In the genomic region with DNA sequence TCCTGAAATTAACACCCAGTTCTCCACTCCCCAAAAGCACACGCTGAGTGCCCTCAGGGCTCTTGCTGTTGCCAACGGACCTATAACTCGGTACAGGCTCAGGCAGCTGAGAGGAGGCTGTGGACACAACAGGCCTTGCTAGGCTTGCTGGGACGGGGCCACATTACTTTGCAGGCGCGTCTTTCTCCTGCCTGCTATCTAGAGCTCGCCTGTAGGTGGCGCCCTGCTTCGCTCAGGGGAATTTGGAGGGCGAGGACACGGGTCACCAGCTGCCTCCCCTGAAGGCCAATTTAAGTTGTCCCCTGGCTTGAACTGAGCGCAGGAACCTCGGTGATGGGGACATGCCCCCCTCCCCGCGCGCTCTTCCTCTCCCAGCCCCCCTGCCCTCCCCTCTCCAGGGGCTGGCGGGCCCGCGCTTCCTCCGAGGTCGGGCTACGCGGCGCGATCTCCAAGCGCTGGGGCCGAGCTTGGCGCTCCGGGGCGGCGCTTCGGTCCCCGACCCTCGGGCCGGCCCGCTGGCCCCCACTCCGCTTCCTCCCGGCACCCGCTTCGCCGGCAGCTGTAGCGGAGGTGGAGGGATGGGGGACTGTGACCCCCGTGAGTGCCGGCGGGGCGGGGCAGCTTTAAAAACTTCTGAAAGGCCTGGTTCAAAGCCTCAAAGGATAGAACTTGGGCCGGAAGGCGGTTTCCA, we compare ENCODE assay signal across 1 cellular context.
A peak's percentile ranks its signal among the peaks of the same experiment; 100 is the strongest.
TF ChIP-seq lines count a peak whose summit lies in the region.

No MANE protein-coding gene starts in this region.

TF ChIP-seq in HepG2, 621 proteins besides CTCF, POLR2A, EP300 and RAD21 (continued from another document and continues in another):
- TF ChIP-seq, protein P1, sequence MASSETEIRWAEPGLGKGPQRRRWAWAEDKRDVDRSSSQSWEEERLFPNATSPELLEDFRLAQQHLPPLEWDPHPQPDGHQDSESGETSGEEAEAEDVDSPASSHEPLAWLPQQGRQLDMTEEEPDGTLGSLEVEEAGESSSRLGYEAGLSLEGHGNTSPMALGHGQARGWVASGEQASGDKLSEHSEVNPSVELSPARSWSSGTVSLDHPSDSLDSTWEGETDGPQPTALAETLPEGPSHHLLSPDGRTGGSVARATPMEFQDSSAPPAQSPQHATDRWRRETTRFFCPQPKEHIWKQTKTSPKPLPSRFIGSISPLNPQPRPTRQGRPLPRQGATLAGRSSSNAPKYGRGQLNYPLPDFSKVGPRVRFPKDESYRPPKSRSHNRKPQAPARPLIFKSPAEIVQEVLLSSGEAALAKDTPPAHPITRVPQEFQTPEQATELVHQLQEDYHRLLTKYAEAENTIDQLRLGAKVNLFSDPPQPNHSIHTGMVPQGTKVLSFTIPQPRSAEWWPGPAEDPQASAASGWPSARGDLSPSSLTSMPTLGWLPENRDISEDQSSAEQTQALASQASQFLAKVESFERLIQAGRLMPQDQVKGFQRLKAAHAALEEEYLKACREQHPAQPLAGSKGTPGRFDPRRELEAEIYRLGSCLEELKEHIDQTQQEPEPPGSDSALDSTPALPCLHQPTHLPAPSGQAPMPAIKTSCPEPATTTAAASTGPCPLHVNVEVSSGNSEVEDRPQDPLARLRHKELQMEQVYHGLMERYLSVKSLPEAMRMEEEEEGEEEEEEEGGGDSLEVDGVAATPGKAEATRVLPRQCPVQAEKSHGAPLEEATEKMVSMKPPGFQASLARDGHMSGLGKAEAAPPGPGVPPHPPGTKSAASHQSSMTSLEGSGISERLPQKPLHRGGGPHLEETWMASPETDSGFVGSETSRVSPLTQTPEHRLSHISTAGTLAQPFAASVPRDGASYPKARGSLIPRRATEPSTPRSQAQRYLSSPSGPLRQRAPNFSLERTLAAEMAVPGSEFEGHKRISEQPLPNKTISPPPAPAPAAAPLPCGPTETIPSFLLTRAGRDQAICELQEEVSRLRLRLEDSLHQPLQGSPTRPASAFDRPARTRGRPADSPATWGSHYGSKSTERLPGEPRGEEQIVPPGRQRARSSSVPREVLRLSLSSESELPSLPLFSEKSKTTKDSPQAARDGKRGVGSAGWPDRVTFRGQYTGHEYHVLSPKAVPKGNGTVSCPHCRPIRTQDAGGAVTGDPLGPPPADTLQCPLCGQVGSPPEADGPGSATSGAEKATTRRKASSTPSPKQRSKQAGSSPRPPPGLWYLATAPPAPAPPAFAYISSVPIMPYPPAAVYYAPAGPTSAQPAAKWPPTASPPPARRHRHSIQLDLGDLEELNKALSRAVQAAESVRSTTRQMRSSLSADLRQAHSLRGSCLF (CRISPR knock-in tag; IDR thresholded peaks at IDR 0.05; ENCODE audit: borderline replicate concordance), result no peak
- TF ChIP-seq HOXA3 (CRISPR knock-in tag; IDR thresholded peaks at IDR 0.05), result no peak
- TF ChIP-seq MBD4 (IDR thresholded peaks at IDR 0.05; ENCODE audit: borderline replicate concordance, low read length), result no peak
- 0 out of 2 replicates have a peak, but pooled peaks have one; percentile 65 for TF ChIP-seq ZNF607 (CRISPR knock-in tag; IDR thresholded peaks at IDR 0.05; ENCODE audit: borderline replicate concordance)
- TF ChIP-seq, protein P2, sequence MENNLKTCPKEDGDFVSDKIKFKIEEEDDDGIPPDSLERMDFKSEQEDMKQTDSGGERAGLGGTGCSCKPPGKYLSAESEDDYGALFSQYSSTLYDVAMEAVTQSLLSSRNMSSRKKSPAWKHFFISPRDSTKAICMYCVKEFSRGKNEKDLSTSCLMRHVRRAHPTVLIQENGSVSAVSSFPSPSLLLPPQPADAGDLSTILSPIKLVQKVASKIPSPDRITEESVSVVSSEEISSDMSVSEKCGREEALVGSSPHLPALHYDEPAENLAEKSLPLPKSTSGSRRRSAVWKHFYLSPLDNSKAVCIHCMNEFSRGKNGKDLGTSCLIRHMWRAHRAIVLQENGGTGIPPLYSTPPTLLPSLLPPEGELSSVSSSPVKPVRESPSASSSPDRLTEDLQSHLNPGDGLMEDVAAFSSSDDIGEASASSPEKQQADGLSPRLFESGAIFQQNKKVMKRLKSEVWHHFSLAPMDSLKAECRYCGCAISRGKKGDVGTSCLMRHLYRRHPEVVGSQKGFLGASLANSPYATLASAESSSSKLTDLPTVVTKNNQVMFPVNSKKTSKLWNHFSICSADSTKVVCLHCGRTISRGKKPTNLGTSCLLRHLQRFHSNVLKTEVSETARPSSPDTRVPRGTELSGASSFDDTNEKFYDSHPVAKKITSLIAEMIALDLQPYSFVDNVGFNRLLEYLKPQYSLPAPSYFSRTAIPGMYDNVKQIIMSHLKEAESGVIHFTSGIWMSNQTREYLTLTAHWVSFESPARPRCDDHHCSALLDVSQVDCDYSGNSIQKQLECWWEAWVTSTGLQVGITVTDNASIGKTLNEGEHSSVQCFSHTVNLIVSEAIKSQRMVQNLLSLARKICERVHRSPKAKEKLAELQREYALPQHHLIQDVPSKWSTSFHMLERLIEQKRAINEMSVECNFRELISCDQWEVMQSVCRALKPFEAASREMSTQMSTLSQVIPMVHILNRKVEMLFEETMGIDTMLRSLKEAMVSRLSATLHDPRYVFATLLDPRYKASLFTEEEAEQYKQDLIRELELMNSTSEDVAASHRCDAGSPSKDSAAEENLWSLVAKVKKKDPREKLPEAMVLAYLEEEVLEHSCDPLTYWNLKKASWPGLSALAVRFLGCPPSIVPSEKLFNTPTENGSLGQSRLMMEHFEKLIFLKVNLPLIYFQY (CRISPR knock-in tag; IDR thresholded peaks at IDR 0.05; ENCODE audit: borderline replicate concordance), result peak; percentile 71; the same call in 1 of the 2 replicates
- TF ChIP-seq TCF12 (IDR thresholded peaks at IDR 0.05), result no peak
- 0 out of 2 replicates have a peak, but pooled peaks have one; percentile 60 for TF ChIP-seq TCF12 (CRISPR knock-in tag; IDR thresholded peaks at IDR 0.05)
- 0 out of 2 replicates have a peak, but pooled peaks have one; percentile 32 for TF ChIP-seq ZNF816 (CRISPR knock-in tag; IDR thresholded peaks at IDR 0.05; ENCODE audit: borderline replicate concordance)
- TF ChIP-seq, protein P3, sequence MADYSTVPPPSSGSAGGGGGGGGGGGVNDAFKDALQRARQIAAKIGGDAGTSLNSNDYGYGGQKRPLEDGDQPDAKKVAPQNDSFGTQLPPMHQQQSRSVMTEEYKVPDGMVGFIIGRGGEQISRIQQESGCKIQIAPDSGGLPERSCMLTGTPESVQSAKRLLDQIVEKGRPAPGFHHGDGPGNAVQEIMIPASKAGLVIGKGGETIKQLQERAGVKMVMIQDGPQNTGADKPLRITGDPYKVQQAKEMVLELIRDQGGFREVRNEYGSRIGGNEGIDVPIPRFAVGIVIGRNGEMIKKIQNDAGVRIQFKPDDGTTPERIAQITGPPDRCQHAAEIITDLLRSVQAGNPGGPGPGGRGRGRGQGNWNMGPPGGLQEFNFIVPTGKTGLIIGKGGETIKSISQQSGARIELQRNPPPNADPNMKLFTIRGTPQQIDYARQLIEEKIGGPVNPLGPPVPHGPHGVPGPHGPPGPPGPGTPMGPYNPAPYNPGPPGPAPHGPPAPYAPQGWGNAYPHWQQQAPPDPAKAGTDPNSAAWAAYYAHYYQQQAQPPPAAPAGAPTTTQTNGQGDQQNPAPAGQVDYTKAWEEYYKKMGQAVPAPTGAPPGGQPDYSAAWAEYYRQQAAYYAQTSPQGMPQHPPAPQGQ (CRISPR knock-in tag; IDR thresholded peaks at IDR 0.05; ENCODE audit: borderline replicate concordance), result no peak
- TF ChIP-seq ZNF224 (CRISPR knock-in tag; IDR thresholded peaks at IDR 0.05), result 0 out of 2 replicates have a peak, but pooled peaks have one; percentile 66
- peak; percentile 28; the same call in 1 of the 2 replicates for TF ChIP-seq ARHGAP35 (CRISPR knock-in tag; IDR thresholded peaks at IDR 0.05; ENCODE audit: borderline replicate concordance)
- peak; percentile 47; the same call in 1 of the 2 replicates for TF ChIP-seq ADNP (CRISPR knock-in tag; IDR thresholded peaks at IDR 0.05)
- TF ChIP-seq NRL (CRISPR knock-in tag; IDR thresholded peaks at IDR 0.05; ENCODE audit: borderline replicate concordance), result 0 out of 2 replicates have a peak, but pooled peaks have one; percentile 63
- TF ChIP-seq SRSF4 (IDR thresholded peaks at IDR 0.05; ENCODE audit: low read depth, low read length, poor library complexity, severe bottlenecking), result no peak
- no peak; the same call in 1 of the 2 replicates for TF ChIP-seq RXRB (CRISPR knock-in tag; IDR thresholded peaks at IDR 0.05; ENCODE audit: borderline replicate concordance)
- TF ChIP-seq, protein P4, sequence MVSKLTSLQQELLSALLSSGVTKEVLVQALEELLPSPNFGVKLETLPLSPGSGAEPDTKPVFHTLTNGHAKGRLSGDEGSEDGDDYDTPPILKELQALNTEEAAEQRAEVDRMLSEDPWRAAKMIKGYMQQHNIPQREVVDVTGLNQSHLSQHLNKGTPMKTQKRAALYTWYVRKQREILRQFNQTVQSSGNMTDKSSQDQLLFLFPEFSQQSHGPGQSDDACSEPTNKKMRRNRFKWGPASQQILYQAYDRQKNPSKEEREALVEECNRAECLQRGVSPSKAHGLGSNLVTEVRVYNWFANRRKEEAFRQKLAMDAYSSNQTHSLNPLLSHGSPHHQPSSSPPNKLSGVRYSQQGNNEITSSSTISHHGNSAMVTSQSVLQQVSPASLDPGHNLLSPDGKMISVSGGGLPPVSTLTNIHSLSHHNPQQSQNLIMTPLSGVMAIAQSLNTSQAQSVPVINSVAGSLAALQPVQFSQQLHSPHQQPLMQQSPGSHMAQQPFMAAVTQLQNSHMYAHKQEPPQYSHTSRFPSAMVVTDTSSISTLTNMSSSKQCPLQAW (CRISPR knock-in tag; IDR thresholded peaks at IDR 0.05), result 0 out of 2 replicates have a peak, but pooled peaks have one; percentile 24
- peak; percentile 61; the same call in 1 of the 2 replicates for TF ChIP-seq ZBTB38 (CRISPR knock-in tag; IDR thresholded peaks at IDR 0.05)
- peak in 1 of 2 experiments; percentile 65; a peak in 1 of 4 replicates for TF ChIP-seq KLF16 (CRISPR knock-in tag; IDR thresholded peaks at IDR 0.05)
- no peak for TF ChIP-seq ZNF761 (CRISPR knock-in tag; conservative IDR thresholded peaks at IDR 0.05)
- peak; percentile 20; the same call in 1 of the 2 replicates for TF ChIP-seq ZNF652 (CRISPR knock-in tag; IDR thresholded peaks at IDR 0.05; ENCODE audit: borderline replicate concordance, low read depth)
- TF ChIP-seq KDM2A (CRISPR knock-in tag; IDR thresholded peaks at IDR 0.05; ENCODE audit: borderline replicate concordance, low read depth), result peak; percentile 94
- no peak for TF ChIP-seq ISL2 (CRISPR knock-in tag; IDR thresholded peaks at IDR 0.05)
- TF ChIP-seq ZNF205 (CRISPR knock-in tag; IDR thresholded peaks at IDR 0.05), result peak; percentile 76; the same call in 1 of the 2 replicates
- TF ChIP-seq ZNF724P (CRISPR knock-in tag; IDR thresholded peaks at IDR 0.05; ENCODE audit: borderline replicate concordance), result no peak
- TF ChIP-seq ZNF614 (CRISPR knock-in tag; IDR thresholded peaks at IDR 0.05; ENCODE audit: borderline replicate concordance), result no peak
- peak; percentile 93 for TF ChIP-seq ZNF121 (CRISPR knock-in tag; IDR thresholded peaks at IDR 0.05)
- 0 out of 2 replicates have a peak, but pooled peaks have one; percentile 57 for TF ChIP-seq ZNF230 (CRISPR knock-in tag; IDR thresholded peaks at IDR 0.05)
- TF ChIP-seq, protein P5, sequence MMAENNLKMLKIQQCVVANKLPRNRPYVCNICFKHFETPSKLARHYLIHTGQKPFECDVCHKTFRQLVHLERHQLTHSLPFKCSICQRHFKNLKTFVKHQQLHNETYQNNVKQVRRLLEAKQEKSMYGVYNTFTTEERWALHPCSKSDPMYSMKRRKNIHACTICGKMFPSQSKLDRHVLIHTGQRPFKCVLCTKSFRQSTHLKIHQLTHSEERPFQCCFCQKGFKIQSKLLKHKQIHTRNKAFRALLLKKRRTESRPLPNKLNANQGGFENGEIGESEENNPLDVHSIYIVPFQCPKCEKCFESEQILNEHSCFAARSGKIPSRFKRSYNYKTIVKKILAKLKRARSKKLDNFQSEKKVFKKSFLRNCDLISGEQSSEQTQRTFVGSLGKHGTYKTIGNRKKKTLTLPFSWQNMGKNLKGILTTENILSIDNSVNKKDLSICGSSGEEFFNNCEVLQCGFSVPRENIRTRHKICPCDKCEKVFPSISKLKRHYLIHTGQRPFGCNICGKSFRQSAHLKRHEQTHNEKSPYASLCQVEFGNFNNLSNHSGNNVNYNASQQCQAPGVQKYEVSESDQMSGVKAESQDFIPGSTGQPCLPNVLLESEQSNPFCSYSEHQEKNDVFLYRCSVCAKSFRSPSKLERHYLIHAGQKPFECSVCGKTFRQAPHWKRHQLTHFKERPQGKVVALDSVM (CRISPR knock-in tag; IDR thresholded peaks at IDR 0.05), result peak; percentile 94
- TF ChIP-seq, protein P6, sequence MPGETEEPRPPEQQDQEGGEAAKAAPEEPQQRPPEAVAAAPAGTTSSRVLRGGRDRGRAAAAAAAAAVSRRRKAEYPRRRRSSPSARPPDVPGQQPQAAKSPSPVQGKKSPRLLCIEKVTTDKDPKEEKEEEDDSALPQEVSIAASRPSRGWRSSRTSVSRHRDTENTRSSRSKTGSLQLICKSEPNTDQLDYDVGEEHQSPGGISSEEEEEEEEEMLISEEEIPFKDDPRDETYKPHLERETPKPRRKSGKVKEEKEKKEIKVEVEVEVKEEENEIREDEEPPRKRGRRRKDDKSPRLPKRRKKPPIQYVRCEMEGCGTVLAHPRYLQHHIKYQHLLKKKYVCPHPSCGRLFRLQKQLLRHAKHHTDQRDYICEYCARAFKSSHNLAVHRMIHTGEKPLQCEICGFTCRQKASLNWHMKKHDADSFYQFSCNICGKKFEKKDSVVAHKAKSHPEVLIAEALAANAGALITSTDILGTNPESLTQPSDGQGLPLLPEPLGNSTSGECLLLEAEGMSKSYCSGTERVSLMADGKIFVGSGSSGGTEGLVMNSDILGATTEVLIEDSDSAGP (CRISPR knock-in tag; IDR thresholded peaks at IDR 0.05; ENCODE audit: borderline replicate concordance), result peak; percentile 83
- peak; percentile 82 for TF ChIP-seq ZMYM4 (CRISPR knock-in tag; IDR thresholded peaks at IDR 0.05)
- TF ChIP-seq, protein P7, sequence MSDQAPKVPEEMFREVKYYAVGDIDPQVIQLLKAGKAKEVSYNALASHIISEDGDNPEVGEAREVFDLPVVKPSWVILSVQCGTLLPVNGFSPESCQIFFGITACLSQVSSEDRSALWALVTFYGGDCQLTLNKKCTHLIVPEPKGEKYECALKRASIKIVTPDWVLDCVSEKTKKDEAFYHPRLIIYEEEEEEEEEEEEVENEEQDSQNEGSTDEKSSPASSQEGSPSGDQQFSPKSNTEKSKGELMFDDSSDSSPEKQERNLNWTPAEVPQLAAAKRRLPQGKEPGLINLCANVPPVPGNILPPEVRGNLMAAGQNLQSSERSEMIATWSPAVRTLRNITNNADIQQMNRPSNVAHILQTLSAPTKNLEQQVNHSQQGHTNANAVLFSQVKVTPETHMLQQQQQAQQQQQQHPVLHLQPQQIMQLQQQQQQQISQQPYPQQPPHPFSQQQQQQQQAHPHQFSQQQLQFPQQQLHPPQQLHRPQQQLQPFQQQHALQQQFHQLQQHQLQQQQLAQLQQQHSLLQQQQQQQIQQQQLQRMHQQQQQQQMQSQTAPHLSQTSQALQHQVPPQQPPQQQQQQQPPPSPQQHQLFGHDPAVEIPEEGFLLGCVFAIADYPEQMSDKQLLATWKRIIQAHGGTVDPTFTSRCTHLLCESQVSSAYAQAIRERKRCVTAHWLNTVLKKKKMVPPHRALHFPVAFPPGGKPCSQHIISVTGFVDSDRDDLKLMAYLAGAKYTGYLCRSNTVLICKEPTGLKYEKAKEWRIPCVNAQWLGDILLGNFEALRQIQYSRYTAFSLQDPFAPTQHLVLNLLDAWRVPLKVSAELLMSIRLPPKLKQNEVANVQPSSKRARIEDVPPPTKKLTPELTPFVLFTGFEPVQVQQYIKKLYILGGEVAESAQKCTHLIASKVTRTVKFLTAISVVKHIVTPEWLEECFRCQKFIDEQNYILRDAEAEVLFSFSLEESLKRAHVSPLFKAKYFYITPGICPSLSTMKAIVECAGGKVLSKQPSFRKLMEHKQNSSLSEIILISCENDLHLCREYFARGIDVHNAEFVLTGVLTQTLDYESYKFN (CRISPR knock-in tag; conservative IDR thresholded peaks at IDR 0.05), result peak; percentile 51; the same call in 1 of the 2 replicates
